8 cellular contexts compared by ENCODE assay signal in genomic region chr4:6575503-6576240, GRCh38. TPM values are rescaled to one million over a fixed set of nuclear protein-coding genes. Genes with fewer than 3 reads are reported as not detected.
DNase-seq lines count a peak whose midpoint lies in the region; ATAC-seq lines count a peak whose summit lies in the region.

No MANE protein-coding gene starts in this region.

- peaks cover 11% of the 10 kb centered on the region for H3K27me3 Mint-ChIP-seq in activated CD8-positive, alpha-beta T cell treated with anti-CD3 and anti-CD28 coated beads, Interleukin-2, amount 10 ng/mL, durations not matched to agents 7 days and 5 days (ENCODE audit: low read depth)
- H3K27me3 Mint-ChIP-seq in stimulated activated naive CD8-positive, alpha-beta T cell treated with anti-CD3 and anti-CD28 coated beads, Interleukin-15, amount 100 ng/mL, for 72 hours, result no peaks in the 10 kb centered on the region

- peaks cover 2% of the 10 kb centered on the region for H3K9me3 ChIP-seq in iPS-18c (ENCODE audit: control insufficient read depth, insufficient read depth, low read length)

- H3K4me3 ChIP-seq in iPS-18c (ENCODE audit: insufficient read depth, low read depth, low read length), result peak overlapping the region; percentile 77

- peaks cover 11% of the 10 kb centered on the region for H3K4me1 Mint-ChIP-seq in activated CD8-positive, alpha-beta T cell treated with anti-CD3 and anti-CD28 coated beads, Interleukin-2, amount 10 ng/mL, durations not matched to agents 7 days and 5 days (ENCODE audit: low read depth)
- H3K4me1 Mint-ChIP-seq in stimulated activated naive CD8-positive, alpha-beta T cell treated with anti-CD3 and anti-CD28 coated beads, Interleukin-15, amount 100 ng/mL, for 72 hours, result peaks cover 22% of the 10 kb centered on the region

- CTCF ChIA-PET in activated CD8-positive, alpha-beta T cell treated with anti-CD3 and anti-CD28 coated beads, Interleukin-2, amount 10 ng/mL, durations not matched to agents 7 days and 5 days (lab: Charles Lee), result interaction anchor here (1.0 to 1.4 kb wide), 2 partner anchors 29 to 142 kb away, joined by 3 to 7 read pairs; no protein-coding TSS in a partner anchor

- peaks cover 32% of the 10 kb centered on the region for H3K36me3 Mint-ChIP-seq in activated CD8-positive, alpha-beta T cell treated with anti-CD3 and anti-CD28 coated beads, Interleukin-2, amount 10 ng/mL, durations not matched to agents 7 days and 5 days (ENCODE audit: low read depth)

- H3K4me3 Mint-ChIP-seq in activated CD8-positive, alpha-beta T cell treated with anti-CD3 and anti-CD28 coated beads, Interleukin-2, amount 10 ng/mL, durations not matched to agents 7 days and 5 days, result peak overlapping the region; percentile 84
- peak overlapping the region; percentile 79 to 95 for H3K4me3 Mint-ChIP-seq in stimulated activated naive CD8-positive, alpha-beta T cell treated with anti-CD3 and anti-CD28 coated beads, Interleukin-15, amount 100 ng/mL, for 72 hours

- H3K27ac Mint-ChIP-seq in activated CD8-positive, alpha-beta T cell treated with anti-CD3 and anti-CD28 coated beads, Interleukin-2, amount 10 ng/mL, durations not matched to agents 7 days and 5 days, result peak overlapping the region; percentile 90
- H3K27ac Mint-ChIP-seq in stimulated activated naive CD8-positive, alpha-beta T cell treated with anti-CD3 and anti-CD28 coated beads, Interleukin-15, amount 100 ng/mL, for 72 hours, result peak overlapping the region; percentile 69 to 93

- ATAC-seq in activated CD8-positive, alpha-beta T cell treated with anti-CD3 and anti-CD28 coated beads, Interleukin-2, amount 10 ng/mL, durations not matched to agents 7 days and 5 days, result no peak
- ATAC-seq in stimulated activated naive CD8-positive, alpha-beta T cell treated with anti-CD3 and anti-CD28 coated beads, Interleukin-15, amount 100 ng/mL, for 72 hours, result peak; percentile 10

- H3K9me3 Mint-ChIP-seq in activated CD8-positive, alpha-beta T cell treated with anti-CD3 and anti-CD28 coated beads, Interleukin-2, amount 10 ng/mL, durations not matched to agents 7 days and 5 days (ENCODE audit: insufficient read depth), result no peaks in the 10 kb centered on the region
- peaks cover 4 to 18% of the 10 kb centered on the region in 2 donors for H3K9me3 Mint-ChIP-seq in stimulated activated naive CD8-positive, alpha-beta T cell treated with anti-CD3 and anti-CD28 coated beads, Interleukin-15, amount 100 ng/mL, for 72 hours

- DNase-seq in DMS53 (lab: John Stamatoyannopoulos, UW) (peak; percentile 59), DMS53 treated with DMSO at 0.1 percent for 48 hours (lab: John Stamatoyannopoulos, UW; ENCODE audit: unreplicated experiment) (no peak), NCI-H2081 treated with DMSO at 0.1 percent for 48 hours (lab: John Stamatoyannopoulos, UW) (no peak), dermis blood vessel endothelial cell (no peak), A172 (ENCODE audit: low spot score) (no peak)
- DNase-seq in activated CD8-positive, alpha-beta T cell treated with anti-CD3 and anti-CD28 coated beads, Interleukin-2, amount 10 ng/mL, durations not matched to agents 7 days and 5 days, result no peak
- no peak for DNase-seq in stimulated activated naive CD8-positive, alpha-beta T cell treated with anti-CD3 and anti-CD28 coated beads, Interleukin-15, amount 100 ng/mL, for 72 hours

- POLR2A ChIA-PET in activated CD8-positive, alpha-beta T cell treated with anti-CD3 and anti-CD28 coated beads, Interleukin-2, amount 10 ng/mL, durations not matched to agents 7 days and 5 days (lab: Charles Lee), result interaction anchor here (0.6 to 2.1 kb wide), 4 partner anchors 13 to 98 kb away, joined by 3 to 11 read pairs (median 4); partner anchors contain the start of gene MRFAP1

RNA-seq across cellular contexts. Expression of gene MAN2B2, which starts 0.7 kb away (rescaled TPM):
- 10 to 100 TPM; 27.6 to 29.1 TPM for total RNA-seq in activated CD8-positive, alpha-beta T cell treated with anti-CD3 and anti-CD28 coated beads, Interleukin-2, amount 10 ng/mL, durations not matched to agents 7 days and 5 days
- total RNA-seq in dermis blood vessel endothelial cell, result 12.3 and 22.7 TPM in 2 replicates
- total RNA-seq in A172 (2014; rRNA removed; shearing (Covaris generic)), result 11.0 and 12.1 TPM in 2 replicates
